12 cellular contexts compared by ENCODE assay signal in genomic region chr9:69932901-69933300, GRCh38.
DNase-seq lines count a peak whose midpoint lies in the region; ATAC-seq, FAIRE-seq and TF ChIP-seq lines count a peak whose summit lies in the region.
"Had no signal": no experiment of that assay in that cellular context is flagged by ENCODE, and none has a peak within 500 bp of the region (broad histone marks: within the 10 kb centered on the region; RNA-seq: fewer than 3 reads in every experiment).

No MANE protein-coding gene starts in this region.

- H3K4me1 ChIP-seq in BE2C (no peaks in the 10 kb centered on the region; the same call in 1 of the 2 replicates), OCI-LY3 (ENCODE audit: low read length) (no peaks in the 10 kb centered on the region), endothelial cell of umbilical vein (ENCODE audit: control insufficient read depth, extremely low read depth, insufficient read depth, low read length) (no peaks in the 10 kb centered on the region), neuronal stem cell (ENCODE audit: control insufficient read depth in 2 of 2, insufficient read depth in 1 of 2, low read depth in 1 of 2, low read length in 2 of 2) (no peaks in the 10 kb centered on the region)
- H3K4me1 ChIP-seq: pancreas had no signal

- no peaks in the 10 kb centered on the region for H3K79me2 ChIP-seq in OCI-LY3 (ENCODE audit: low read length)
- no peaks in the 10 kb centered on the region for H3K79me2 ChIP-seq in endothelial cell of umbilical vein (ENCODE audit: control insufficient read depth, insufficient read depth, low read length)

- no TSS peak for BruUV-seq in endothelial cell of umbilical vein (replicated peaks; lab: Mats Ljungman, UMichigan)

- H3K27me3 ChIP-seq in BE2C = no peaks in the 10 kb centered on the region
- no peaks in the 10 kb centered on the region; the same call in 1 of the 2 replicates for H3K27me3 ChIP-seq in OCI-LY3 (ENCODE audit: low read depth, low read length)
- H3K27me3 ChIP-seq in endothelial cell of umbilical vein (ENCODE audit: control insufficient read depth in 2 of 2, insufficient read depth in 2 of 2, low read length in 2 of 2) = peaks cover 4% of the 10 kb centered on the region in 2 experiments
- no peaks in the 10 kb centered on the region for H3K27me3 ChIP-seq in neuronal stem cell (ENCODE audit: control insufficient read depth in 3 of 3, insufficient read depth in 3 of 3, low read depth in 1 of 3, low read length in 3 of 3)
- H3K27me3 ChIP-seq: pancreas had no signal

- TF ChIP-seq POLR2A in endothelial cell of umbilical vein (IDR thresholded peaks at IDR 0.05; ENCODE audit: low read depth, low read length) = no peak

- H2BK15ac ChIP-seq in neuronal stem cell (ENCODE audit: low read length) = no peak overlapping the region

- H3K36me3 ChIP-seq in BE2C (no peaks in the 10 kb centered on the region), OCI-LY3 (replicated peaks; ENCODE audit: low read depth, low read length) (no peaks in the 10 kb centered on the region), endothelial cell of umbilical vein (ENCODE audit: control insufficient read depth in 2 of 2, extremely low read depth in 1 of 2, insufficient read depth in 2 of 2, low read length in 2 of 2) (no peaks in the 10 kb centered on the region), neuronal stem cell (replicated peaks in 1 of 2; ENCODE audit: control insufficient read depth in 2 of 2, insufficient read depth in 2 of 2, low read length in 2 of 2) (no peaks in the 10 kb centered on the region)
- H3K36me3 ChIP-seq: pancreas had no signal

- no peak overlapping the region for H3K9ac ChIP-seq in OCI-LY3 (ENCODE audit: low read length)
- no peak overlapping the region for H3K9ac ChIP-seq in endothelial cell of umbilical vein (replicated peaks; ENCODE audit: extremely low read depth, insufficient read depth, low read length)
- no peak overlapping the region for H3K9ac ChIP-seq in neuronal stem cell (ENCODE audit: low read depth, low read length, poor library complexity)

- H3K18ac ChIP-seq in neuronal stem cell (ENCODE audit: low read length) = no peak overlapping the region

- no peaks in the 10 kb centered on the region for H3K9me1 ChIP-seq in endothelial cell of umbilical vein (replicated peaks; ENCODE audit: control insufficient read depth, extremely low read depth, insufficient read depth, low read length)

- no peak overlapping the region for H2BK120ac ChIP-seq in neuronal stem cell (ENCODE audit: low read depth, low read length)

- intact Hi-C loops in endothelial cell of umbilical vein (cut with micrococcal nuclease) = loop anchor here (1.0 to 5.0 kb wide), 9 partner anchors 124 to 1351 kb away; no protein-coding TSS in a partner anchor

- no peak overlapping the region for H3K4me3 ChIP-seq in BE2C (ENCODE audit: low read depth, low read length)
- no peak overlapping the region for H3K4me3 ChIP-seq in OCI-LY3 (ENCODE audit: low read length)
- no peak overlapping the region for H3K4me3 ChIP-seq in endothelial cell of umbilical vein (replicated peaks in 1 of 3; ENCODE audit: insufficient read depth in 1 of 3, low read depth in 1 of 3, low read length in 3 of 3)
- no peak overlapping the region for H3K4me3 ChIP-seq in neuronal stem cell (ENCODE audit: low read length in 2 of 2)
- H3K4me3 ChIP-seq: pancreas had no signal

- no peak overlapping the region for H2BK5ac ChIP-seq in neuronal stem cell (ENCODE audit: low read length)

- H4K91ac ChIP-seq in neuronal stem cell (ENCODE audit: low read depth, low read length, poor library complexity) = no peak overlapping the region

- DNase-seq in BE2C = peak; percentile 72
- DNase-seq in GM13977 (ENCODE audit: low spot score) = no peak
- peak; percentile 44 for DNase-seq in endothelial cell of umbilical vein (ENCODE audit: low read depth, low spot score)
- DNase-seq in stimulated activated CD4-positive, alpha-beta T cell treated with anti-CD3 and anti-CD28 coated beads, Interleukin-4, amount 100 ng/mL, for 4 hours = no peak
- DNase-seq in DMS79 treated with DMSO at 0.1 percent for 48 hours (lab: John Stamatoyannopoulos, UW) = no peak
- DNase-seq in neuronal stem cell (ENCODE audit: low spot score) = no peak
- DNase-seq: activated effector memory CD4-positive, alpha-beta T cell treated with anti-CD3 and anti-CD28 coated beads, Interleukin-2, amount 50 U/mL, for 16 hours; NCI-H2171; pancreas had no signal

- no peak overlapping the region for H2AK5ac ChIP-seq in neuronal stem cell (ENCODE audit: low read depth, low read length)

- dilution Hi-C loops in endothelial cell of umbilical vein (cut with MboI; ENCODE audit: extremely low pct_ligation_motif_present, low sequenced_read_pairs) = no loop called here

- H2BK12ac ChIP-seq in neuronal stem cell (ENCODE audit: low read length) = no peak overlapping the region

- H4K20me1 ChIP-seq in OCI-LY3 (ENCODE audit: insufficient read depth, low read length) (no peaks in the 10 kb centered on the region), endothelial cell of umbilical vein (replicated peaks; ENCODE audit: control insufficient read depth, extremely low read depth, insufficient read depth, low read length) (no peaks in the 10 kb centered on the region)

- CTCF ChIA-PET in endothelial cell of umbilical vein (lab: Charles Lee) = no interaction called here

- no peak overlapping the region for H2AFZ ChIP-seq in OCI-LY3 (ENCODE audit: low read depth, low read length)
- no peak overlapping the region for H2AFZ ChIP-seq in endothelial cell of umbilical vein (ENCODE audit: low read depth, low read length)
- H2AFZ ChIP-seq in neuronal stem cell (ENCODE audit: low read length) = no peak overlapping the region

- TF ChIP-seq CTCF in BE2C (IDR thresholded peaks at IDR 0.05; ENCODE audit: low read depth, low read length) (peak; percentile 79), GM13977 (IDR thresholded peaks at IDR 0.05; ENCODE audit: extremely low read depth, insufficient read depth, missing control alignments) (peak; percentile 28), OCI-LY3 (IDR thresholded peaks at IDR 0.05; ENCODE audit: low read depth, low read length) (peak; percentile 33), endothelial cell of umbilical vein (IDR thresholded peaks at IDR 0.05; ENCODE audit: extremely low read depth in 1 of 2, insufficient read depth in 1 of 2, low read depth in 1 of 2, low read length in 2 of 2) (peak; percentile 28 to 48)

- H4K8ac ChIP-seq in neuronal stem cell (ENCODE audit: low read depth, low read length) = no peak overlapping the region

- no peak for ATAC-seq in GM18870 (IDR thresholded peaks at IDR 0.05; ENCODE audit: unreplicated experiment)
- ATAC-seq: pancreas had no signal

- in situ Hi-C loops in GM13977 (cut with MboI; ENCODE audit: low pct_unique_long_range_greater_than_20kb, low sequenced_read_pairs, unreplicated experiment) = no loop called here

- no peaks in the 10 kb centered on the region for H3K79me1 ChIP-seq in neuronal stem cell (ENCODE audit: low read depth, low read length)

- no peak overlapping the region for H3K23ac ChIP-seq in neuronal stem cell (ENCODE audit: low read depth, low read length, poor library complexity)

- no peak overlapping the region for H3K4ac ChIP-seq in neuronal stem cell (ENCODE audit: low read length)

- no CpG with 5 or more reads among the region's 4 CpGs for WGBS in neuronal stem cell (ENCODE audit: extremely low coverage in 2 of 2, insufficient read length in 2 of 2, insufficient replicate concordance in 1 of 2), 2 donors

- peak; percentile 15 for FAIRE-seq in endothelial cell of umbilical vein (lab: Jason Lieb, UNC)
- FAIRE-seq: pancreas, TTC549 had no signal

- POLR2A ChIA-PET in endothelial cell of umbilical vein (lab: Charles Lee) = no interaction called here

- H3K4me2 ChIP-seq in OCI-LY3 (ENCODE audit: low read length) (no peak overlapping the region), endothelial cell of umbilical vein (ENCODE audit: insufficient read depth, low read length) (no peak overlapping the region), neuronal stem cell (ENCODE audit: insufficient read depth, low read length, poor library complexity, severe bottlenecking) (no peak overlapping the region)

- no peak overlapping the region for H3K27ac ChIP-seq in OCI-LY3 (ENCODE audit: low read length)
- H3K27ac ChIP-seq in endothelial cell of umbilical vein (ENCODE audit: insufficient read depth, low read depth, low read length) = no peak overlapping the region
- no peak overlapping the region for H3K27ac ChIP-seq in neuronal stem cell (replicated peaks; ENCODE audit: low read length)
- H3K27ac ChIP-seq: pancreas had no signal

- no peak overlapping the region for H3K14ac ChIP-seq in neuronal stem cell (ENCODE audit: low read length)

- no peaks in the 10 kb centered on the region; the same call in 1 of the 2 replicates for H3K9me3 ChIP-seq in BE2C
- H3K9me3 ChIP-seq in OCI-LY3 (ENCODE audit: insufficient read depth, low read length) = peaks cover 10% of the 10 kb centered on the region
- H3K9me3 ChIP-seq in endothelial cell of umbilical vein (replicated peaks; ENCODE audit: control insufficient read depth, insufficient read depth, low read length) = no peaks in the 10 kb centered on the region
- peaks cover 11 to 14% of the 10 kb centered on the region in 2 donors for H3K9me3 ChIP-seq in neuronal stem cell (replicated peaks in 1 of 2; ENCODE audit: control insufficient read depth in 2 of 2, insufficient read depth in 1 of 2, low read depth in 1 of 2, low read length in 2 of 2)
- H3K9me3 ChIP-seq: pancreas had no signal

TF ChIP-seq in endothelial cell of umbilical vein, 7 proteins besides CTCF, POLR2A, EP300 and RAD21:
- no peak for TF ChIP-seq MYC (IDR thresholded peaks at IDR 0.05; ENCODE audit: low read depth, low read length)
- TF ChIP-seq JUN (IDR thresholded peaks at IDR 0.05; ENCODE audit: borderline replicate concordance, insufficient read depth, insufficient read length, low read depth) = no peak
- TF ChIP-seq MAX (IDR thresholded peaks at IDR 0.05; ENCODE audit: insufficient read depth, insufficient read length) = no peak

Comparison
In these comparisons a context has a peak if more than half of its experiments do, and no peak if none do; other contexts are left out.
1. DNase-seq: peak in BE2C (single experiment) and endothelial cell of umbilical vein (single experiment); none in GM13977 (single experiment), stimulated activated CD4-positive, alpha-beta T cell treated with anti-CD3 and anti-CD28 coated beads, Interleukin-4, amount 100 ng/mL, for 4 hours (0 of 2), DMS79 treated with DMSO at 0.1 percent for 48 hours (single experiment) and neuronal stem cell (single experiment).
2. CTCF ChIP-seq: peak in every context shown above with its lines; median percentile 79 in BE2C; 38 in endothelial cell of umbilical vein; 33 in OCI-LY3; 28 in GM13977.